1 cellular context compared by ENCODE assay signal in genomic region chr11:33029218-33029617, GRCh38. TPM values are rescaled to one million over a fixed set of nuclear protein-coding genes. Genes with fewer than 3 reads are reported as not detected.
"Had no signal": no experiment of that assay in that cellular context is flagged by ENCODE, and none has a peak within 500 bp of the region (broad histone marks: within the 10 kb centered on the region; RNA-seq: fewer than 3 reads in every experiment).

No MANE protein-coding gene starts in this region.

RNA-seq across cellular contexts. Expression of gene DEPDC7, which starts 13.5 kb away (rescaled TPM):
- total RNA-seq: endothelial cell of umbilical vein had no signal
